In the genomic region with DNA sequence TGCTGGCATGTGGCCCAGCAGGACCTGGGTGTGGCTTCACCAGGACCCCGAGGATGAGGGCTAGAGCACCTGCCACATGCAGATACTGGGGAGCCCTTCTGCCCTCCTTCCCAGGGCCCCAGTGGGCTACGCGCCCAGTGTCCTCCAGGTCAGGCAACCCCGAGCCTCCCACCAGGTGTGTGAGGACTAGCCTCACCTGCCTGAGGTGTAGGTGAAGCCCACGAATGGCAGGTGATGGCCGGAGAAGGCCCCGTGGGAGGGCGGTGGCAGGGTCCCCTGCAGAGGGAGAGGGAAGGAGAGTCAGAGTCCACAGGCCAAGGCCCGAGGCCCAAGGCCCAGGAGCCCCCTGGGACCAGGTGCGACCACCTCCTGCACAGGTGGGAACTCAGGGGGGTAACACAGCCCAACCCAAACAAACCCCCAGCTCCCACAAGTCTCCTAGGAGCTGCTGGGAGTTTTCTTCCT, we compare ENCODE assay signal across 25 cellular contexts. TPM values are rescaled to one million over a fixed set of nuclear protein-coding genes. Genes with fewer than 3 reads are reported as not detected.
DNase-seq lines count a peak whose midpoint lies in the region; ATAC-seq, FAIRE-seq and TF ChIP-seq lines count a peak whose summit lies in the region.
"Had no signal": no experiment of that assay in that cellular context is flagged by ENCODE, and none has a peak within 500 bp of the region (broad histone marks: within the 10 kb centered on the region; RNA-seq: fewer than 3 reads in every experiment).

No MANE protein-coding gene starts in this region.

- intact Hi-C loops in IMR-90 (cut with micrococcal nuclease), result no loop called here
- intact Hi-C loops in K562 (cut with micrococcal nuclease), result no loop called here

- H3K4me1 ChIP-seq in BLaER1 (peaks cover 33% of the 10 kb centered on the region), IMR-90 (ENCODE audit: control insufficient read depth, insufficient read depth, low read length) (peaks cover 2% of the 10 kb centered on the region), K562 (replicated peaks in 1 of 2; ENCODE audit: control insufficient read depth in 2 of 2, insufficient read depth in 2 of 2, low read length in 2 of 2) (peaks cover 10 to 44% of the 10 kb centered on the region in 2 experiments), neuronal stem cell (ENCODE audit: control insufficient read depth in 2 of 2, insufficient read depth in 1 of 2, low read depth in 1 of 2, low read length in 2 of 2) (peaks cover 10 to 12% of the 10 kb centered on the region in 2 donors)
- H3K4me1 ChIP-seq: BE2C had no signal

- TF ChIP-seq CTCF in IMR-90 (conservative IDR thresholded peaks at IDR 0.05; ENCODE audit: low read depth, low read length) (no peak), K562 (IDR thresholded peaks at IDR 0.05 in 2 of 3, conservative IDR thresholded peaks at IDR 0.05 in 1 of 3; ENCODE audit: insufficient read depth in 2 of 3, low read depth in 1 of 3, low read length in 3 of 3) (no peak)

- TF ChIP-seq EP300 in K562 (IDR thresholded peaks at IDR 0.05; ENCODE audit: low read length), result no peak

- POLR2A ChIA-PET in IMR-90 (lab: Charles Lee; ENCODE audit: unreplicated experiment) (no interaction called here), K562 (lab: Yijun Ruan, JAX) (no interaction called here)

- H3K27me3 Mint-ChIP-seq in T-helper 2 cell treated with Interferon-gamma antibody and Interleukin-4, amounts not matched to agents 5 μg/mL and 100 μg/mL, for 36 hours (ENCODE audit: low read depth), result no peaks in the 10 kb centered on the region

- TF ChIP-seq RAD21 in IMR-90 (IDR thresholded peaks at IDR 0.05; ENCODE audit: low read length), result no peak
- TF ChIP-seq RAD21 in K562 (CRISPR knock-in tag; conservative IDR thresholded peaks at IDR 0.05 in 1 of 2, IDR thresholded peaks at IDR 0.05 in 1 of 2), result no peak

- no peak overlapping the region for H3K4me3 Mint-ChIP-seq in T-helper 2 cell treated with Interferon-gamma antibody and Interleukin-4, amounts not matched to agents 5 μg/mL and 100 μg/mL, for 36 hours
- H3K4me3 Mint-ChIP-seq: CD4-positive, CD25-positive, alpha-beta regulatory T cell; CD8-positive, alpha-beta T cell; HFFc6 had no signal

- peak overlapping the region; percentile 78 for H2BK12ac ChIP-seq in neuronal stem cell (ENCODE audit: low read length)

- no peak overlapping the region for H3K4ac ChIP-seq in IMR-90 (ENCODE audit: low read depth, low read length)
- no peak overlapping the region for H3K4ac ChIP-seq in neuronal stem cell (ENCODE audit: low read length)

- H2BK15ac ChIP-seq in IMR-90 (ENCODE audit: low read depth, low read length) (no peak overlapping the region), neuronal stem cell (ENCODE audit: low read length) (peak overlapping the region; percentile 39)

- WGBS in IMR-90 (ENCODE audit: extremely low coverage in 2 of 2, insufficient read length in 1 of 2), 2 experiments, result 90% methylated on average over 4 of the region's 10 CpGs; no CpG with 5 or more reads in 1 of the 2 experiments
- 94% methylated on average over 9 of the region's 10 CpGs for WGBS in K562 (ENCODE audit: insufficient coverage, low coverage, missing lambda C conversion rate)
- WGBS in neuronal stem cell (ENCODE audit: extremely low coverage in 2 of 2, insufficient read length in 2 of 2, insufficient replicate concordance in 1 of 2), 2 donors, result no CpG with 5 or more reads among the region's 10 CpGs

- H4K20me1 ChIP-seq in BLaER1, result peaks cover 16% of the 10 kb centered on the region; the same call in 1 of the 2 replicates
- H4K20me1 ChIP-seq in IMR-90 (ENCODE audit: insufficient read depth, low read length), result no peaks in the 10 kb centered on the region
- H4K20me1 ChIP-seq in K562 (replicated peaks; ENCODE audit: control insufficient read depth, insufficient read depth, low read length), result no peaks in the 10 kb centered on the region

- H3K56ac ChIP-seq in IMR-90 (ENCODE audit: extremely low read depth, insufficient read depth, low read length), result no peak overlapping the region

- dilution Hi-C loops in IMR-90 (cut with HindIII; ENCODE audit: low sequenced_read_pairs, unreplicated experiment), result no loop called here

- H2BK120ac ChIP-seq in IMR-90 (ENCODE audit: low read depth, low read length), result no peak overlapping the region
- no peak overlapping the region for H2BK120ac ChIP-seq in neuronal stem cell (ENCODE audit: low read depth, low read length)

- H2BK5ac ChIP-seq in IMR-90 (ENCODE audit: low read depth, low read length, poor library complexity, severe bottlenecking), result no peak overlapping the region
- peak overlapping the region; percentile 29 for H2BK5ac ChIP-seq in neuronal stem cell (ENCODE audit: low read length)

- H2BK20ac ChIP-seq in IMR-90 (ENCODE audit: low read depth, low read length), result no peak overlapping the region

- H3K9ac ChIP-seq in BLaER1, result no peak overlapping the region
- no peak overlapping the region for H3K9ac ChIP-seq in IMR-90 (ENCODE audit: low read depth, low read length)
- no peak overlapping the region for H3K9ac ChIP-seq in K562 (ENCODE audit: insufficient read depth in 1 of 2, low read depth in 2 of 2, low read length in 2 of 2)
- H3K9ac ChIP-seq in neuronal stem cell (ENCODE audit: low read depth, low read length, poor library complexity), result no peak overlapping the region

- H2AK5ac ChIP-seq in IMR-90 (ENCODE audit: low read depth, low read length) (no peak overlapping the region), neuronal stem cell (ENCODE audit: low read depth, low read length) (peak overlapping the region; percentile 61)

- H3K27me3 ChIP-seq in BLaER1 (no peaks in the 10 kb centered on the region), IMR-90 (ENCODE audit: control insufficient read depth, insufficient read depth, low read length) (no peaks in the 10 kb centered on the region; the same call in 1 of the 2 replicates), K562 (ENCODE audit: control insufficient read depth in 2 of 2, insufficient read depth in 2 of 2, low read length in 2 of 2) (no peaks in the 10 kb centered on the region), neuronal stem cell (ENCODE audit: control insufficient read depth in 3 of 3, insufficient read depth in 3 of 3, low read depth in 1 of 3, low read length in 3 of 3) (peaks cover 0 to 29% (median 0%) of the 10 kb centered on the region in 3 experiments)
- H3K27me3 ChIP-seq: BE2C had no signal

- no peak overlapping the region for H2AK9ac ChIP-seq in IMR-90 (replicated peaks; ENCODE audit: low read depth, low read length, poor library complexity)

- ATAC-seq in IMR-90 (ENCODE audit: low read depth), result no peak
- ATAC-seq in K562, result no peak
- ATAC-seq in HG02973 (IDR thresholded peaks at IDR 0.05; ENCODE audit: unreplicated experiment), result no peak
- ATAC-seq: A549; CD8-positive, alpha-beta T cell; GM12878 had no signal

- TF ChIP-seq POLR2A in IMR-90 (IDR thresholded peaks at IDR 0.05; ENCODE audit: low read depth, low read length) (no peak), K562 (conservative IDR thresholded peaks at IDR 0.05) (no peak)

- H3K9me1 ChIP-seq in IMR-90 (ENCODE audit: insufficient read depth, low read length) (no peaks in the 10 kb centered on the region), K562 (ENCODE audit: control insufficient read depth, insufficient read depth, low read length) (no peaks in the 10 kb centered on the region)

- CTCF ChIA-PET in IMR-90 (lab: Yijun Ruan, JAX), result interaction anchor here (0.6 kb wide), 1 partner anchor 8 kb away, joined by 4 read pairs; no protein-coding TSS in a partner anchor
- CTCF ChIA-PET in K562 (lab: Yijun Ruan, JAX; ENCODE audit: low intra/inter-chr PET ratio), result no interaction called here

- H2AFZ ChIP-seq in IMR-90 (replicated peaks; ENCODE audit: low read length, poor library complexity), result peak overlapping the region; percentile 32
- no peak overlapping the region for H2AFZ ChIP-seq in K562 (ENCODE audit: low read depth, low read length)
- no peak overlapping the region for H2AFZ ChIP-seq in neuronal stem cell (ENCODE audit: low read length)

- no peak for FAIRE-seq in K562 (lab: Jason Lieb, UNC)
- FAIRE-seq: A549, GM12878, H54 had no signal

- no peak overlapping the region for H4K91ac ChIP-seq in IMR-90 (ENCODE audit: insufficient read depth, low read depth, low read length)
- H4K91ac ChIP-seq in neuronal stem cell (ENCODE audit: low read depth, low read length, poor library complexity), result no peak overlapping the region

- H3K4me1 Mint-ChIP-seq in T-helper 2 cell treated with Interferon-gamma antibody and Interleukin-4, amounts not matched to agents 5 μg/mL and 100 μg/mL, for 36 hours (ENCODE audit: low read depth), result peaks cover 2% of the 10 kb centered on the region
- H3K4me1 Mint-ChIP-seq: CD4-positive, CD25-positive, alpha-beta regulatory T cell had no signal

- no peaks in the 10 kb centered on the region for H3K36me3 Mint-ChIP-seq in T-helper 2 cell treated with Interferon-gamma antibody and Interleukin-4, amounts not matched to agents 5 μg/mL and 100 μg/mL, for 36 hours (ENCODE audit: low read depth)

- no peaks in the 10 kb centered on the region; the same call in 1 of the 2 replicates for H3K36me3 ChIP-seq in BLaER1
- no peaks in the 10 kb centered on the region for H3K36me3 ChIP-seq in IMR-90 (ENCODE audit: control insufficient read depth, insufficient read depth, low read length)
- peaks cover 52% of the 10 kb centered on the region; the same call in 2 of the 3 replicates for H3K36me3 ChIP-seq in K562 (ENCODE audit: control insufficient read depth, insufficient read depth, low read length)
- H3K36me3 ChIP-seq in neuronal stem cell (replicated peaks in 1 of 2; ENCODE audit: control insufficient read depth in 2 of 2, insufficient read depth in 2 of 2, low read length in 2 of 2), result no peaks in the 10 kb centered on the region
- H3K36me3 ChIP-seq: BE2C, HAP-1 had no signal

- H3K23ac ChIP-seq in IMR-90 (ENCODE audit: low read depth, low read length) (no peak overlapping the region), neuronal stem cell (ENCODE audit: low read depth, low read length, poor library complexity) (no peak overlapping the region)

- no peak overlapping the region for H4K8ac ChIP-seq in IMR-90 (ENCODE audit: low read depth in 2 of 2, low read length in 2 of 2)
- H4K8ac ChIP-seq in neuronal stem cell (ENCODE audit: low read depth, low read length), result no peak overlapping the region

- H3K27ac ChIP-seq in BLaER1 (no peak overlapping the region), IMR-90 (ENCODE audit: insufficient read depth, low read length) (no peak overlapping the region), K562 (ENCODE audit: extremely low read depth, low read depth, low read length) (no peak overlapping the region), neuronal stem cell (replicated peaks; ENCODE audit: low read length) (no peak overlapping the region), caudate nucleus (ENCODE audit: low read depth, low read length) (no peak overlapping the region)
- H3K27ac ChIP-seq: A549, C4-2B had no signal

- H3K9me3 ChIP-seq in BLaER1 (no peaks in the 10 kb centered on the region), IMR-90 (ENCODE audit: control insufficient read depth, insufficient read depth, low read length) (no peaks in the 10 kb centered on the region), K562 (replicated peaks; ENCODE audit: control insufficient read depth, insufficient read depth, low read depth, low read length) (no peaks in the 10 kb centered on the region), neuronal stem cell (replicated peaks in 1 of 2; ENCODE audit: control insufficient read depth in 2 of 2, insufficient read depth in 1 of 2, low read depth in 1 of 2, low read length in 2 of 2) (no peaks in the 10 kb centered on the region)
- H3K9me3 ChIP-seq: A549, BE2C, Caco-2, HAP-1 had no signal

- H3K18ac ChIP-seq in IMR-90 (ENCODE audit: low read depth, low read length) (no peak overlapping the region), neuronal stem cell (ENCODE audit: low read length) (peak overlapping the region; percentile 27)

- in situ Hi-C loops in IMR-90 (cut with MboI; ENCODE audit: low sequenced_read_pairs), result no loop called here
- in situ Hi-C loops in K562 (cut with MboI), result no loop called here

- no peaks in the 10 kb centered on the region for H3K9me3 Mint-ChIP-seq in T-helper 2 cell treated with Interferon-gamma antibody and Interleukin-4, amounts not matched to agents 5 μg/mL and 100 μg/mL, for 36 hours
- H3K9me3 Mint-ChIP-seq: CD4-positive, CD25-positive, alpha-beta regulatory T cell; CD8-positive, alpha-beta T cell; HFFc6 had no signal

- H3K27ac Mint-ChIP-seq in T-helper 2 cell treated with Interferon-gamma antibody and Interleukin-4, amounts not matched to agents 5 μg/mL and 100 μg/mL, for 36 hours, result no peak overlapping the region
- H3K27ac Mint-ChIP-seq: CD4-positive, CD25-positive, alpha-beta regulatory T cell; CD8-positive, alpha-beta T cell; HFFc6 had no signal

- peaks cover 10% of the 10 kb centered on the region; the same call in 2 of the 3 replicates for H3K79me2 ChIP-seq in K562 (ENCODE audit: control insufficient read depth, insufficient read depth, low read length)

- DNase-seq in IMR-90 (no peak), K562 (ENCODE audit: extremely low read depth in 1 of 4, low spot score in 3 of 4) (no peak), neuronal stem cell (ENCODE audit: low spot score) (no peak), caudate nucleus (lab: John Stamatoyannopoulos, UW) (no peak), DMS 273 treated with DMSO at 0.1 percent for 48 hours (lab: John Stamatoyannopoulos, UW) (no peak)
- no peak for DNase-seq in T-helper 2 cell treated with Interferon-gamma antibody and Interleukin-4, amounts not matched to agents 5 μg/mL and 100 μg/mL, for 36 hours (ENCODE audit: low spot score)
- DNase-seq: 8988T; ACHN; AML-193; BE2C; Caco-2; CD4-positive, CD25-positive, alpha-beta regulatory T cell; CD8-positive, alpha-beta T cell; DMS79; EL; GDM1; GOT3; HFFc6 had no signal

- H3K4me3 ChIP-seq in BLaER1 (no peak overlapping the region), IMR-90 (ENCODE audit: insufficient read depth, low read depth, low read length) (no peak overlapping the region), K562 (no peak overlapping the region), neuronal stem cell (ENCODE audit: low read length in 2 of 2) (no peak overlapping the region)
- H3K4me3 ChIP-seq: A549, GM12878, HAP-1 had no signal

- H3K14ac ChIP-seq in IMR-90 (replicated peaks; ENCODE audit: low read depth, low read length), result no peak overlapping the region
- H3K14ac ChIP-seq in neuronal stem cell (ENCODE audit: low read length), result peak overlapping the region; percentile 76

- H4K5ac ChIP-seq in IMR-90 (ENCODE audit: low read depth, low read length), result no peak overlapping the region

- H3K79me1 ChIP-seq in IMR-90 (ENCODE audit: low read depth in 1 of 2, low read length in 2 of 2) (no peaks in the 10 kb centered on the region), neuronal stem cell (ENCODE audit: low read depth, low read length) (peaks cover 2% of the 10 kb centered on the region)

- no TSS peak for BruUV-seq in IMR-90 (replicated peaks; lab: Mats Ljungman, UMichigan)
- no TSS peak for BruUV-seq in K562 (replicated peaks; lab: Mats Ljungman, UMichigan)

- peak overlapping the region; percentile 86 for H3K4me2 ChIP-seq in BLaER1
- H3K4me2 ChIP-seq in IMR-90 (ENCODE audit: low read depth, low read length), result no peak overlapping the region
- no peak overlapping the region for H3K4me2 ChIP-seq in K562 (ENCODE audit: insufficient read depth, low read length)
- H3K4me2 ChIP-seq in neuronal stem cell (ENCODE audit: insufficient read depth, low read length, poor library complexity, severe bottlenecking), result no peak overlapping the region
- H3K4me2 ChIP-seq: A549 had no signal

RNA-seq across cellular contexts. Expression of a gene that starts 6.5 kb away (rescaled TPM):
- total RNA-seq in IMR-90 (2012; rRNA removed) (under 0.01 TPM in 2 replicates), K562 (2014; rRNA removed) (4.0 and 7.1 TPM in 2 replicates), K562 (2014; rRNA removed; fragmentation: Illumina TruSeq; extraction: Trizol) (0.99 and 1.1 TPM in 2 replicates), K562 (2015; rRNA removed; fragmentation: Illumina TruSeq; extraction: Trizol) (2.1 and 2.5 TPM in 2 replicates), K562 (2021) (7.4 and 8.8 TPM in 2 replicates)
- polyA plus RNA-seq in IMR-90 (2012; rRNA removed) (0.10 and 0.12 TPM in 2 replicates), K562 (2011; rRNA removed) (2.2 and 3.6 TPM in 2 replicates), K562 (2014; fragmentation: Illumina TruSeq; extraction: Trizol) (1.8 and 4.6 TPM in 2 replicates), K562 (2014; fragmentation: Nextera tagmentation; extraction: Ambion mirVana) (under 1 TPM; 0.04 to 0.08 TPM), K562 (2014; rRNA removed) (7.9 and 11.8 TPM in 2 replicates)
- polyA plus RNA-seq in IMR-90 (2012; cell fraction: cytosol; rRNA removed), result 0.04 and 0.12 TPM in 2 replicates
- 0.50 and 0.59 TPM in 2 replicates for polyA plus RNA-seq in IMR-90 (2012; cell fraction: nucleus; rRNA removed; ENCODE audit: low replicate concordance)
- total RNA-seq in K562 (2011; cell fraction: chromatin; rRNA removed; ENCODE audit: low replicate concordance), result 19.1 and 64.6 TPM in 2 replicates
- 33.3 and 37.9 TPM in 2 replicates for total RNA-seq in K562 (2011; cell fraction: nucleolus; rRNA removed)
- total RNA-seq in K562 (2011; cell fraction: nucleoplasm; rRNA removed), result 16.2 and 19.7 TPM in 2 replicates
- 2.0 and 4.5 TPM in 2 replicates for polyA plus RNA-seq in K562 (2011; cell fraction: cytosol; rRNA removed)
- 15.1 and 28.5 TPM in 2 replicates for polyA plus RNA-seq in K562 (2011; cell fraction: nucleus; rRNA removed)
- polyA plus RNA-seq in K562 (2012), result 4.7 and 6.3 TPM in 2 replicates
- 2.1 and 3.0 TPM in 2 replicates for polyA minus RNA-seq in K562 (2011; rRNA and poly(A)+ RNA removed)
- 3.2 and 3.5 TPM in 2 replicates for polyA minus RNA-seq in K562 (2011; cell fraction: cytosol; rRNA and poly(A)+ RNA removed)
- 12.1 and 12.2 TPM in 2 replicates for polyA minus RNA-seq in K562 (2011; cell fraction: nucleus; rRNA and poly(A)+ RNA removed)
- 1.1 TPM for polyA plus RNA-seq in neuronal stem cell (2013, experiment 1 of 2)
- 1.1 TPM for polyA plus RNA-seq in neuronal stem cell (2013, experiment 2 of 2)

RNA-seq across cellular contexts. Expression of a gene that starts 27.6 kb away (rescaled TPM):
- total RNA-seq in IMR-90 (2012; rRNA removed) (8.8 and 9.4 TPM in 2 replicates), K562 (2014; rRNA removed) (24.3 and 29.4 TPM in 2 replicates), K562 (2014; rRNA removed; fragmentation: Illumina TruSeq; extraction: Trizol) (6.3 and 7.3 TPM in 2 replicates), K562 (2015; rRNA removed; fragmentation: Illumina TruSeq; extraction: Trizol) (12.3 and 15.0 TPM in 2 replicates), K562 (2021) (55.7 and 57.2 TPM in 2 replicates)
- polyA plus RNA-seq in IMR-90 (2012; rRNA removed) (35.7 and 44.7 TPM in 2 replicates), K562 (2011; rRNA removed) (19.3 and 34.7 TPM in 2 replicates), K562 (2014; fragmentation: Illumina TruSeq; extraction: Trizol) (42.7 and 48.3 TPM in 2 replicates), K562 (2014; fragmentation: Nextera tagmentation; extraction: Ambion mirVana) (1 to 10 TPM; 3.4 to 3.9 TPM), K562 (2014; rRNA removed) (40.5 and 42.5 TPM in 2 replicates)
- polyA plus RNA-seq in IMR-90 (2012; cell fraction: cytosol; rRNA removed), result 18.9 and 33.6 TPM in 2 replicates
- 65.7 and 129 TPM in 2 replicates for polyA plus RNA-seq in IMR-90 (2012; cell fraction: nucleus; rRNA removed; ENCODE audit: low replicate concordance)
- total RNA-seq in K562 (2011; cell fraction: chromatin; rRNA removed; ENCODE audit: low replicate concordance), result 33.3 and 80.8 TPM in 2 replicates
- 78.7 and 86.4 TPM in 2 replicates for total RNA-seq in K562 (2011; cell fraction: nucleolus; rRNA removed)
- total RNA-seq in K562 (2011; cell fraction: nucleoplasm; rRNA removed), result 51.5 and 54.8 TPM in 2 replicates
- polyA plus RNA-seq in K562 (2011; cell fraction: cytosol; rRNA removed), result 22.5 and 54.7 TPM in 2 replicates
- polyA plus RNA-seq in K562 (2011; cell fraction: nucleus; rRNA removed), result 88.7 and 149 TPM in 2 replicates
- polyA plus RNA-seq in K562 (2012), result 41.1 and 44.4 TPM in 2 replicates
- 6.3 and 9.1 TPM in 2 replicates for polyA minus RNA-seq in K562 (2011; rRNA and poly(A)+ RNA removed)
- polyA minus RNA-seq in K562 (2011; cell fraction: cytosol; rRNA and poly(A)+ RNA removed), result 24.1 and 29.2 TPM in 2 replicates
- 19.9 and 21.0 TPM in 2 replicates for polyA minus RNA-seq in K562 (2011; cell fraction: nucleus; rRNA and poly(A)+ RNA removed)
- 59.7 TPM for polyA plus RNA-seq in neuronal stem cell (2013, experiment 1 of 2)
- polyA plus RNA-seq in neuronal stem cell (2013, experiment 2 of 2), result 59.7 TPM

RNA-seq across cellular contexts. Expression of a gene that starts 34.9 kb away (rescaled TPM):
- total RNA-seq in IMR-90 (2012; rRNA removed) (9.2 and 11.7 TPM in 2 replicates), K562 (2014; rRNA removed) (9.6 and 13.7 TPM in 2 replicates), K562 (2014; rRNA removed; fragmentation: Illumina TruSeq; extraction: Trizol) (3.4 and 4.9 TPM in 2 replicates), K562 (2015; rRNA removed; fragmentation: Illumina TruSeq; extraction: Trizol) (7.0 and 8.5 TPM in 2 replicates), K562 (2021) (13.9 and 14.5 TPM in 2 replicates)
- polyA plus RNA-seq in IMR-90 (2012; rRNA removed) (16.6 and 22.2 TPM in 2 replicates), K562 (2011; rRNA removed) (7.3 and 11.2 TPM in 2 replicates), K562 (2014; fragmentation: Illumina TruSeq; extraction: Trizol) (8.5 and 12.2 TPM in 2 replicates), K562 (2014; fragmentation: Nextera tagmentation; extraction: Ambion mirVana) (under 1 TPM; 0.13 to 0.39 TPM), K562 (2014; rRNA removed) (10.5 and 11.6 TPM in 2 replicates)
- polyA plus RNA-seq in IMR-90 (2012; cell fraction: cytosol; rRNA removed), result 18.8 and 24.1 TPM in 2 replicates
- 41.7 and 95.5 TPM in 2 replicates for polyA plus RNA-seq in IMR-90 (2012; cell fraction: nucleus; rRNA removed; ENCODE audit: low replicate concordance)
- 11.3 and 40.1 TPM in 2 replicates for total RNA-seq in K562 (2011; cell fraction: chromatin; rRNA removed; ENCODE audit: low replicate concordance)
- total RNA-seq in K562 (2011; cell fraction: nucleolus; rRNA removed), result 20.5 and 22.5 TPM in 2 replicates
- 7.3 and 11.7 TPM in 2 replicates for total RNA-seq in K562 (2011; cell fraction: nucleoplasm; rRNA removed)
- polyA plus RNA-seq in K562 (2011; cell fraction: cytosol; rRNA removed), result 11.2 and 14.4 TPM in 2 replicates
- polyA plus RNA-seq in K562 (2011; cell fraction: nucleus; rRNA removed), result 40.2 and 43.0 TPM in 2 replicates
- 9.6 and 14.0 TPM in 2 replicates for polyA plus RNA-seq in K562 (2012)
- polyA minus RNA-seq in K562 (2011; rRNA and poly(A)+ RNA removed), result 5.1 and 6.7 TPM in 2 replicates
- 8.8 and 11.1 TPM in 2 replicates for polyA minus RNA-seq in K562 (2011; cell fraction: cytosol; rRNA and poly(A)+ RNA removed)
- 5.8 and 12.4 TPM in 2 replicates for polyA minus RNA-seq in K562 (2011; cell fraction: nucleus; rRNA and poly(A)+ RNA removed)
- polyA plus RNA-seq in neuronal stem cell (2013, experiment 1 of 2), result 11.1 TPM
- 11.6 TPM for polyA plus RNA-seq in neuronal stem cell (2013, experiment 2 of 2)

RNA-seq across cellular contexts. Expression of a gene that starts 40.5 kb away (rescaled TPM):
- total RNA-seq in IMR-90 (2012; rRNA removed) (107 and 125 TPM in 2 replicates), K562 (2014; rRNA removed) (39.1 and 40.0 TPM in 2 replicates), K562 (2014; rRNA removed; fragmentation: Illumina TruSeq; extraction: Trizol) (7.2 and 11.5 TPM in 2 replicates), K562 (2015; rRNA removed; fragmentation: Illumina TruSeq; extraction: Trizol) (12.7 and 12.9 TPM in 2 replicates), K562 (2021) (65.0 and 69.6 TPM in 2 replicates)
- polyA plus RNA-seq in IMR-90 (2012; rRNA removed) (209 and 216 TPM in 2 replicates), K562 (2011; rRNA removed) (16.4 and 34.2 TPM in 2 replicates), K562 (2014; fragmentation: Illumina TruSeq; extraction: Trizol) (41.0 and 45.1 TPM in 2 replicates), K562 (2014; fragmentation: Nextera tagmentation; extraction: Ambion mirVana) (under 1 TPM; 0.46 to 0.59 TPM), K562 (2014; rRNA removed) (26.8 and 27.3 TPM in 2 replicates)
- 259 and 358 TPM in 2 replicates for polyA plus RNA-seq in IMR-90 (2012; cell fraction: cytosol; rRNA removed)
- polyA plus RNA-seq in IMR-90 (2012; cell fraction: nucleus; rRNA removed; ENCODE audit: low replicate concordance), result 267 and 410 TPM in 2 replicates
- total RNA-seq in K562 (2011; cell fraction: chromatin; rRNA removed; ENCODE audit: low replicate concordance), result 20.8 and 92.1 TPM in 2 replicates
- 57.7 and 64.3 TPM in 2 replicates for total RNA-seq in K562 (2011; cell fraction: nucleolus; rRNA removed)
- total RNA-seq in K562 (2011; cell fraction: nucleoplasm; rRNA removed), result 24.2 and 37.8 TPM in 2 replicates
- 30.6 and 56.6 TPM in 2 replicates for polyA plus RNA-seq in K562 (2011; cell fraction: cytosol; rRNA removed)
- polyA plus RNA-seq in K562 (2011; cell fraction: nucleus; rRNA removed), result 30.2 and 48.9 TPM in 2 replicates
- polyA plus RNA-seq in K562 (2012), result 38.5 and 52.8 TPM in 2 replicates
- polyA minus RNA-seq in K562 (2011; rRNA and poly(A)+ RNA removed), result 26.8 and 39.2 TPM in 2 replicates
- polyA minus RNA-seq in K562 (2011; cell fraction: cytosol; rRNA and poly(A)+ RNA removed), result 50.9 and 64.3 TPM in 2 replicates
- polyA minus RNA-seq in K562 (2011; cell fraction: nucleus; rRNA and poly(A)+ RNA removed), result 17.4 and 22.8 TPM in 2 replicates
- 24.4 TPM for polyA plus RNA-seq in neuronal stem cell (2013, experiment 1 of 2)
- 23.3 TPM for polyA plus RNA-seq in neuronal stem cell (2013, experiment 2 of 2)

RNA-seq across cellular contexts. Expression of a gene that starts 59.6 kb away (rescaled TPM):
- total RNA-seq in IMR-90 (2012; rRNA removed) (56.8 and 76.1 TPM in 2 replicates), K562 (2014; rRNA removed) (141 and 158 TPM in 2 replicates), K562 (2014; rRNA removed; fragmentation: Illumina TruSeq; extraction: Trizol) (111 and 122 TPM in 2 replicates), K562 (2015; rRNA removed; fragmentation: Illumina TruSeq; extraction: Trizol) (78.3 and 84.0 TPM in 2 replicates), K562 (2021) (295 and 334 TPM in 2 replicates)
- polyA plus RNA-seq in IMR-90 (2012; rRNA removed) (75.0 and 88.0 TPM in 2 replicates), K562 (2011; rRNA removed) (64.3 and 88.2 TPM in 2 replicates), K562 (2014; fragmentation: Illumina TruSeq; extraction: Trizol) (207 and 244 TPM in 2 replicates), K562 (2014; fragmentation: Nextera tagmentation; extraction: Ambion mirVana) (10 to 100 TPM; 13.1 to 14.0 TPM), K562 (2014; rRNA removed) (123 and 131 TPM in 2 replicates)
- polyA plus RNA-seq in IMR-90 (2012; cell fraction: cytosol; rRNA removed), result 103 and 112 TPM in 2 replicates
- 263 and 388 TPM in 2 replicates for polyA plus RNA-seq in IMR-90 (2012; cell fraction: nucleus; rRNA removed; ENCODE audit: low replicate concordance)
- 535 and 698 TPM in 2 replicates for total RNA-seq in K562 (2011; cell fraction: chromatin; rRNA removed; ENCODE audit: low replicate concordance)
- 252 and 253 TPM in 2 replicates for total RNA-seq in K562 (2011; cell fraction: nucleolus; rRNA removed)
- 451 and 617 TPM in 2 replicates for total RNA-seq in K562 (2011; cell fraction: nucleoplasm; rRNA removed)
- polyA plus RNA-seq in K562 (2011; cell fraction: cytosol; rRNA removed), result 38.0 and 43.0 TPM in 2 replicates
- polyA plus RNA-seq in K562 (2011; cell fraction: nucleus; rRNA removed), result 224 and 275 TPM in 2 replicates
- 197 and 225 TPM in 2 replicates for polyA plus RNA-seq in K562 (2012)
- 94.0 and 130 TPM in 2 replicates for polyA minus RNA-seq in K562 (2011; rRNA and poly(A)+ RNA removed)
- polyA minus RNA-seq in K562 (2011; cell fraction: cytosol; rRNA and poly(A)+ RNA removed), result 61.7 and 83.6 TPM in 2 replicates
- 141 and 236 TPM in 2 replicates for polyA minus RNA-seq in K562 (2011; cell fraction: nucleus; rRNA and poly(A)+ RNA removed)
- polyA plus RNA-seq in neuronal stem cell (2013, experiment 1 of 2), result 214 TPM
- polyA plus RNA-seq in neuronal stem cell (2013, experiment 2 of 2), result 215 TPM
